ENCODE assay signal across 21 cellular contexts in genomic region chr1:157116735-157117103, GRCh38. TPM values are rescaled to one million over a fixed set of nuclear protein-coding genes. Genes with fewer than 3 reads are reported as not detected.
DNase-seq lines count a peak whose midpoint lies in the region; ATAC-seq, FAIRE-seq and TF ChIP-seq lines count a peak whose summit lies in the region.
"Had no signal": no experiment of that assay in that cellular context is flagged by ENCODE, and none has a peak within 500 bp of the region (broad histone marks: within the 10 kb centered on the region; RNA-seq: fewer than 3 reads in every experiment).

No MANE protein-coding gene starts in this region.

- no peak overlapping the region for H3K4me3 Mint-ChIP-seq in activated B cell treated with CpG ODN at 0.5 μM for 24 hours
- H3K4me3 Mint-ChIP-seq: CD4-positive, CD25-positive, alpha-beta regulatory T cell; GM23338; HFFc6 had no signal

- H3K4me1 Mint-ChIP-seq in activated B cell treated with CpG ODN at 0.5 μM for 24 hours = peaks cover 16% of the 10 kb centered on the region

- no peaks in the 10 kb centered on the region for H3K79me2 ChIP-seq in hepatocyte

- no peak overlapping the region for H3K4me3 ChIP-seq in A549
- no peak overlapping the region for H3K4me3 ChIP-seq in hepatocyte
- H3K4me3 ChIP-seq in mucosa of descending colon = no peak overlapping the region
- no peak overlapping the region for H3K4me3 ChIP-seq in breast epithelium
- H3K4me3 ChIP-seq: BLaER1 treated with 17β-estradiol and CSF1 and Interleukin-3, amounts not matched to agents 10 nM and 100 nM; GM12878; GM23338; HAP-1 had no signal

- TF ChIP-seq CTCF in A549 (IDR thresholded peaks at IDR 0.05) (no peak), activated B cell treated with CpG ODN at 0.5 μM for 24 hours (IDR thresholded peaks at IDR 0.05) (no peak), hepatocyte (IDR thresholded peaks at IDR 0.05; ENCODE audit: poor library complexity) (no peak), mucosa of descending colon (IDR thresholded peaks at IDR 0.05) (no peak), GM13976 (IDR thresholded peaks at IDR 0.05; ENCODE audit: borderline replicate concordance, control extremely low read depth, extremely low read depth, insufficient read depth, missing control alignments) (no peak), breast epithelium (IDR thresholded peaks at IDR 0.05) (no peak)

- no peaks in the 10 kb centered on the region for H3K9me3 Mint-ChIP-seq in activated B cell treated with CpG ODN at 0.5 μM for 24 hours
- H3K9me3 Mint-ChIP-seq: CD4-positive, CD25-positive, alpha-beta regulatory T cell; GM23338; HFFc6 had no signal

- ATAC-seq in A549 (no peak), activated B cell treated with CpG ODN at 0.5 μM for 24 hours (ENCODE audit: low read depth) (no peak), mucosa of descending colon (no peak)
- ATAC-seq: GM23338 had no signal

- CTCF ChIA-PET in A549 (lab: Yijun Ruan, JAX) = interaction anchor here (0.5 to 9.8 kb wide), 4 partner anchors 10 to 39 kb away, joined by 3 to 79 read pairs (median 8); no protein-coding TSS in a partner anchor
- CTCF ChIA-PET in activated B cell treated with CpG ODN at 0.5 μM for 24 hours (lab: Charles Lee) = interaction anchor here (1.1 kb wide), 1 partner anchor 26 kb away, joined by 5 read pairs; no protein-coding TSS in a partner anchor

- H3K27ac ChIP-seq in A549 = no peak overlapping the region
- H3K27ac ChIP-seq in hepatocyte = no peak overlapping the region
- H3K27ac ChIP-seq in breast epithelium = no peak overlapping the region
- H3K27ac ChIP-seq: 22Rv1; BLaER1 treated with 17β-estradiol and CSF1 and Interleukin-3, amounts not matched to agents 10 nM and 100 nM; HL-60 had no signal

- intact Hi-C loops in activated B cell treated with CpG ODN at 0.5 μM for 24 hours (cut with micrococcal nuclease) = no loop called here
- intact Hi-C loops in mucosa of descending colon (cut with DNase I, micrococcal nuclease) = no loop called here
- intact Hi-C loops in breast epithelium (cut with DNase I; ENCODE audit: low total_unique reads) = no loop called here

- peaks cover 4% of the 10 kb centered on the region for H4K20me1 ChIP-seq in hepatocyte (ENCODE audit: insufficient read depth, poor library complexity, severe bottlenecking)

- no peaks in the 10 kb centered on the region for H3K36me3 ChIP-seq in hepatocyte (replicated peaks; ENCODE audit: insufficient read depth, low read depth)
- H3K36me3 ChIP-seq in mucosa of descending colon (ENCODE audit: low read depth) = no peaks in the 10 kb centered on the region
- H3K36me3 ChIP-seq in breast epithelium = no peaks in the 10 kb centered on the region
- H3K36me3 ChIP-seq: HAP-1 had no signal

- in situ Hi-C loops in GM13976 (cut with MboI; ENCODE audit: low sequenced_read_pairs, unreplicated experiment) = no loop called here

- TF ChIP-seq RAD21 in A549 (conservative IDR thresholded peaks at IDR 0.05 in 1 of 2, IDR thresholded peaks at IDR 0.05 in 1 of 2) = no peak

- H3K27me3 Mint-ChIP-seq in activated B cell treated with CpG ODN at 0.5 μM for 24 hours = peaks cover 6% of the 10 kb centered on the region
- H3K27me3 Mint-ChIP-seq: CD4-positive, CD25-positive, alpha-beta regulatory T cell had no signal

- POLR2A ChIA-PET in A549 (lab: Yijun Ruan, JAX) (no interaction called here), activated B cell treated with CpG ODN at 0.5 μM for 24 hours (lab: Charles Lee) (no interaction called here)

- H3K9me3 ChIP-seq in A549 (no peaks in the 10 kb centered on the region), hepatocyte (ENCODE audit: low read depth) (no peaks in the 10 kb centered on the region), mucosa of descending colon (no peaks in the 10 kb centered on the region), breast epithelium (no peaks in the 10 kb centered on the region)
- H3K9me3 ChIP-seq: BLaER1 treated with 17β-estradiol and CSF1 and Interleukin-3, amounts not matched to agents 10 nM and 100 nM; HAP-1 had no signal

- H3K4me1 ChIP-seq in A549 (no peaks in the 10 kb centered on the region), hepatocyte (ENCODE audit: insufficient read depth) (no peaks in the 10 kb centered on the region), mucosa of descending colon (ENCODE audit: low read depth) (no peaks in the 10 kb centered on the region), breast epithelium (no peaks in the 10 kb centered on the region)

- TF ChIP-seq EP300 in A549 (IDR thresholded peaks at IDR 0.05) = no peak

- H2AFZ ChIP-seq in hepatocyte = no peak overlapping the region

- H3K4me2 ChIP-seq in A549 = no peak overlapping the region
- H3K4me2 ChIP-seq in hepatocyte = no peak overlapping the region

- peaks cover 4% of the 10 kb centered on the region for H3K36me3 Mint-ChIP-seq in activated B cell treated with CpG ODN at 0.5 μM for 24 hours (ENCODE audit: low read depth)

- peak overlapping the region; percentile 36 for H3K27ac Mint-ChIP-seq in activated B cell treated with CpG ODN at 0.5 μM for 24 hours
- H3K27ac Mint-ChIP-seq: GM23338, HFFc6 had no signal

- peak; percentile 50 for DNase-seq in NCI-H82 (lab: John Stamatoyannopoulos, UW)
- no peak for DNase-seq in NCI-H82 treated with DMSO at 0.1 percent for 48 hours (lab: John Stamatoyannopoulos, UW; ENCODE audit: unreplicated experiment)
- DNase-seq in A549 (ENCODE audit: low read depth in 1 of 2, low spot score in 1 of 2) = no peak
- no peak for DNase-seq in activated B cell treated with CpG ODN at 0.5 μM for 24 hours
- peak; percentile 26 for DNase-seq in hepatocyte (ENCODE audit: low spot score)
- DNase-seq in mucosa of descending colon = no peak
- DNase-seq in GM13976 (ENCODE audit: low spot score) = no peak
- no peak for DNase-seq in breast epithelium (ENCODE audit: low spot score in 2 of 2)
- DNase-seq: ACHN; CD4-positive, CD25-positive, alpha-beta regulatory T cell; DMS 273 treated with DMSO at 0.1 percent for 48 hours; DMS79; HFFc6; IMR-90 had no signal

- no peak for FAIRE-seq in A549 (lab: Jason Lieb, UNC)
- FAIRE-seq: GM12878 had no signal

- no peak for TF ChIP-seq POLR2A in A549 (IDR thresholded peaks at IDR 0.05; ENCODE audit: low read length)
- no peak for TF ChIP-seq POLR2A in breast epithelium (IDR thresholded peaks at IDR 0.05)

- H3K27me3 ChIP-seq in hepatocyte (peaks cover 13% of the 10 kb centered on the region), breast epithelium (no peaks in the 10 kb centered on the region)
- H3K27me3 ChIP-seq: BLaER1 treated with 17β-estradiol and CSF1 and Interleukin-3, amounts not matched to agents 10 nM and 100 nM had no signal

- no peaks in the 10 kb centered on the region for H3K9me2 ChIP-seq in hepatocyte (replicated peaks; ENCODE audit: insufficient read depth)

TF ChIP-seq in A549, 52 proteins besides CTCF, POLR2A, EP300 and RAD21:
- TF ChIP-seq KDM1A (IDR thresholded peaks at IDR 0.05; ENCODE audit: low read depth) = peak; percentile 45; the same call in 1 of the 2 replicates
- no peak for TF ChIP-seq HOXA7 (CRISPR knock-in tag; IDR thresholded peaks at IDR 0.05)

RNA-seq across cellular contexts. Expression of gene ETV3L, which starts 17.1 kb away (rescaled TPM):
- polyA plus RNA-seq in A549 (2011; rRNA removed) (not detected in 2 replicates), A549 (2017; fragmentation: RNase III; extraction: RNeasy Plus Mini Kit Qiagen cat#74134 plus additional on column Dnase treatment) (not detected in 3 replicates), hepatocyte (not detected in 2 replicates)
- not detected in 2 replicates for polyA plus RNA-seq in A549 (2012; cell fraction: cytosol; rRNA removed)
- polyA plus RNA-seq in A549 (2012; cell fraction: nucleus; rRNA removed) = not detected in 2 replicates
- not detected in 2 replicates for polyA minus RNA-seq in A549 (2011; rRNA and poly(A)+ RNA removed)
- total RNA-seq in activated B cell treated with CpG ODN at 0.5 μM for 24 hours (0.29 TPM in 1 of 2 replicates, not detected in the other), hepatocyte (not detected in 2 replicates), mucosa of descending colon (not detected), breast epithelium (not detected)
- total RNA-seq: CD4-positive, CD25-positive, alpha-beta regulatory T cell; G401; GM23338; HFFc6; IMR-90 had no signal
- polyA plus RNA-seq: CD4-positive, CD25-positive, alpha-beta regulatory T cell; GM23338; IMR-90 had no signal

RNA-seq across cellular contexts. Expression of gene ETV3, which starts 21.5 kb away (rescaled TPM):
- 12.3 and 14.5 TPM in 2 replicates for polyA plus RNA-seq in A549 (2011; rRNA removed)
- 3.5 and 3.9 TPM in 2 replicates for polyA plus RNA-seq in A549 (2012; cell fraction: cytosol; rRNA removed)
- polyA plus RNA-seq in A549 (2012; cell fraction: nucleus; rRNA removed) = 3.6 and 5.2 TPM in 2 replicates
- 10.2 to 11.1 TPM (median 11.1 TPM) in 3 replicates for polyA plus RNA-seq in A549 (2017; fragmentation: RNase III; extraction: RNeasy Plus Mini Kit Qiagen cat#74134 plus additional on column Dnase treatment)
- 27.8 and 30.7 TPM in 2 replicates for polyA minus RNA-seq in A549 (2011; rRNA and poly(A)+ RNA removed)
- 26.6 and 31.3 TPM in 2 replicates for total RNA-seq in activated B cell treated with CpG ODN at 0.5 μM for 24 hours
- 17.6 and 18.3 TPM in 2 replicates for total RNA-seq in hepatocyte
- 8.0 and 8.4 TPM in 2 replicates for polyA plus RNA-seq in hepatocyte
- 10 to 100 TPM; 32.6 to 36.3 (median 35.9) TPM for total RNA-seq in mucosa of descending colon
- 10 to 100 TPM; 20.0 to 28.0 (median 22.0) TPM for total RNA-seq in breast epithelium

Comparison
In these comparisons a context has a peak if more than half of its experiments do, and no peak if none do; other contexts are left out.
1. DNase-seq: peak in NCI-H82 (single experiment) and hepatocyte (single experiment); none in NCI-H82 treated with DMSO at 0.1 percent for 48 hours (single experiment), A549 (0 of 2), activated B cell treated with CpG ODN at 0.5 μM for 24 hours (single experiment), mucosa of descending colon (0 of 3), GM13976 (single experiment) and breast epithelium (0 of 2).